22 cellular contexts compared by ENCODE assay signal in genomic region chr18:34956663-34957062, GRCh38.
A peak's percentile ranks its signal among the peaks of the same experiment; 100 is the strongest.
DNase-seq lines count a peak whose midpoint lies in the region; ATAC-seq, FAIRE-seq and TF ChIP-seq lines count a peak whose summit lies in the region.
"Had no signal": no experiment of that assay in that cellular context is flagged by ENCODE, and none has a peak within 500 bp of the region (broad histone marks: within the 10 kb centered on the region; RNA-seq: fewer than 3 reads in every experiment).

No MANE protein-coding gene starts in this region.

- H3K4me3 Mint-ChIP-seq in osteocyte (ENCODE audit: unreplicated experiment): no peak overlapping the region
- H3K4me3 Mint-ChIP-seq: activated CD4-positive, alpha-beta T cell treated with anti-CD3 and anti-CD28 coated beads, Interleukin-2, amount 10 ng/mL, durations not matched to agents 24 days and 14 days; B cell; immature natural killer cell; T-helper 17 cell had no signal

- intact Hi-C loops in esophagus muscularis mucosa (cut with DNase I): no loop called here

- H3K4me1 ChIP-seq in esophagus muscularis mucosa: peaks cover 7 to 18% (median 10%) of the 10 kb centered on the region in 4 donors
- H3K4me1 ChIP-seq in suprapubic skin: no peaks in the 10 kb centered on the region
- H3K4me1 ChIP-seq: lower lobe of right lung had no signal

- no peaks in the 10 kb centered on the region for H3K9me3 Mint-ChIP-seq in osteocyte (ENCODE audit: unreplicated experiment)
- H3K9me3 Mint-ChIP-seq: activated T-helper 2 cell treated with anti-CD3 and anti-CD28 coated beads, Interferon-gamma antibody, Interleukin-2, Interleukin-4, amounts not matched to agents 10 μg/mL and 5 μg/mL and 100 μg/mL, durations not matched to agents 14 hours and 24 hours and 36 hours had no signal

- peak overlapping the region in 3 of 4 donors; percentile 7 to 56 (median 20) for H3K27ac ChIP-seq in esophagus muscularis mucosa (replicated peaks in 1 of 4)
- H3K27ac ChIP-seq in suprapubic skin: no peak overlapping the region
- H3K27ac ChIP-seq in caudate nucleus (ENCODE audit: low read depth, low read length): no peak overlapping the region
- H3K27ac ChIP-seq: cardiac muscle cell, lower lobe of right lung, PC-9 had no signal

- H3K36me3 ChIP-seq in esophagus muscularis mucosa (no peaks in the 10 kb centered on the region), suprapubic skin (no peaks in the 10 kb centered on the region)
- H3K36me3 ChIP-seq: cardiac muscle cell, lower lobe of right lung had no signal

- H3K4me1 Mint-ChIP-seq in osteocyte (ENCODE audit: unreplicated experiment): peaks cover 19% of the 10 kb centered on the region
- H3K4me1 Mint-ChIP-seq: activated CD4-positive, alpha-beta T cell treated with anti-CD3 and anti-CD28 coated beads, Interleukin-2, amount 10 ng/mL, durations not matched to agents 24 days and 14 days; B cell; immature natural killer cell; T-helper 17 cell had no signal

- no peak for TF ChIP-seq POLR2A in esophagus muscularis mucosa (IDR thresholded peaks at IDR 0.05; ENCODE audit: low read depth)
- no peak for TF ChIP-seq POLR2A in suprapubic skin (IDR thresholded peaks at IDR 0.05)
- TF ChIP-seq POLR2A in GM12892 (IDR thresholded peaks at IDR 0.05; ENCODE audit: low read depth, low read length): no peak

- H3K27me3 ChIP-seq in esophagus muscularis mucosa: no peaks in the 10 kb centered on the region
- no peaks in the 10 kb centered on the region for H3K27me3 ChIP-seq in suprapubic skin
- H3K27me3 ChIP-seq: cardiac muscle cell had no signal

- H3K27me3 Mint-ChIP-seq in osteocyte (ENCODE audit: unreplicated experiment): no peaks in the 10 kb centered on the region

- no peak for FAIRE-seq in GM12892 (lab: Jason Lieb, UNC)
- FAIRE-seq: K562, urothelium cell line had no signal

- no peaks in the 10 kb centered on the region for H3K36me3 Mint-ChIP-seq in osteocyte (ENCODE audit: unreplicated experiment)
- H3K36me3 Mint-ChIP-seq: immature natural killer cell had no signal

- H3K4me3 ChIP-seq in esophagus muscularis mucosa (no peak overlapping the region), suprapubic skin (no peak overlapping the region)
- H3K4me3 ChIP-seq: cardiac muscle cell, K562, lower lobe of right lung, PC-9 had no signal

- TF ChIP-seq EP300 in esophagus muscularis mucosa (IDR thresholded peaks at IDR 0.05): no peak
- no peak for TF ChIP-seq EP300 in suprapubic skin (IDR thresholded peaks at IDR 0.05)

- no peak for ATAC-seq in GM21390 (IDR thresholded peaks at IDR 0.05; ENCODE audit: unreplicated experiment)
- ATAC-seq: K562, lower lobe of right lung, T-helper 17 cell had no signal

- TF ChIP-seq CTCF in esophagus muscularis mucosa (IDR thresholded peaks at IDR 0.05) (no peak), osteocyte (IDR thresholded peaks at IDR 0.05) (no peak), suprapubic skin (IDR thresholded peaks at IDR 0.05) (no peak)

- H3K9me3 ChIP-seq in esophagus muscularis mucosa: no peaks in the 10 kb centered on the region
- no peaks in the 10 kb centered on the region for H3K9me3 ChIP-seq in suprapubic skin
- H3K9me3 ChIP-seq: lower lobe of right lung had no signal

- peak overlapping the region; percentile 80 for H3K27ac Mint-ChIP-seq in osteocyte (ENCODE audit: unreplicated experiment)
- H3K27ac Mint-ChIP-seq: activated CD4-positive, alpha-beta T cell treated with anti-CD3 and anti-CD28 coated beads, Interleukin-2, amount 10 ng/mL, durations not matched to agents 24 days and 14 days; activated T-helper 2 cell treated with anti-CD3 and anti-CD28 coated beads, Interferon-gamma antibody, Interleukin-2, Interleukin-4, amounts not matched to agents 10 μg/mL and 5 μg/mL and 100 μg/mL, durations not matched to agents 14 hours and 24 hours and 36 hours; B cell; immature natural killer cell; T-helper 17 cell had no signal

- DNase-seq in EL (peak; percentile 9), M059J (ENCODE audit: low read depth) (peak; percentile 55), esophagus muscularis mucosa (ENCODE audit: extremely low spot score) (no peak), osteocyte (ENCODE audit: extremely low spot score, unreplicated experiment) (no peak), suprapubic skin (ENCODE audit: low spot score in 2 of 2) (no peak), GM12892 (ENCODE audit: insufficient read length) (no peak), caudate nucleus (lab: John Stamatoyannopoulos, UW) (no peak)
- DNase-seq: activated CD4-positive, alpha-beta T cell treated with anti-CD3 and anti-CD28 coated beads, Interleukin-2, amount 10 ng/mL, durations not matched to agents 24 days and 14 days; erythroblast; GOT3; immature natural killer cell; lower lobe of right lung; NCI-H187 treated with DMSO at 0.1 percent for 48 hours; nucleus accumbens; T-helper 17 cell had no signal

Comparison
In these comparisons a context has a peak if more than half of its experiments do, and no peak if none do; other contexts are left out.
1. DNase-seq: peak in EL (single experiment) and M059J (single experiment); none in esophagus muscularis mucosa (single experiment), osteocyte (single experiment), suprapubic skin (0 of 2), GM12892 (single experiment) and caudate nucleus (0 of 61).
2. H3K27ac ChIP-seq: peak in esophagus muscularis mucosa (3 of 4); none in suprapubic skin (single experiment) and caudate nucleus (single experiment).